In genomic region chr9:2126331-2126789, GRCh38 we compare ENCODE assay signal across 9 cellular contexts.
DNase-seq lines count a peak whose midpoint lies in the region; ATAC-seq, FAIRE-seq and TF ChIP-seq lines count a peak whose summit lies in the region.
"Had no signal": no experiment of that assay in that cellular context is flagged by ENCODE, and none has a peak within 500 bp of the region (broad histone marks: within the 10 kb centered on the region; RNA-seq: fewer than 3 reads in every experiment).

No MANE protein-coding gene starts in this region.

- no peaks in the 10 kb centered on the region for H3K9me2 ChIP-seq in GM23248 (ENCODE audit: insufficient read depth)

- WGBS in GM23248 (ENCODE audit: low coverage in 1 of 2, low lambda C conversion rate in 2 of 2, missing lambda C conversion rate in 2 of 2), 2 experiments, result 28 to 30% methylated on average over 4 of the region's 4 CpGs
- 97% methylated on average over 4 of the region's 4 CpGs for WGBS in GM12878 (ENCODE audit: insufficient coverage, insufficient replicate concordance, low lambda C conversion rate, missing lambda C conversion rate)

- intact Hi-C loops in GM12878 (cut with micrococcal nuclease; ENCODE audit: unreplicated experiment), result no loop called here

- H3K36me3 ChIP-seq in GM23248 (ENCODE audit: low read depth) (no peaks in the 10 kb centered on the region; the same call in 1 of the 2 replicates), GM12878 (ENCODE audit: control insufficient read depth in 2 of 2, insufficient read depth in 2 of 2, low read length in 1 of 2) (peaks cover 23 to 49% of the 10 kb centered on the region in 2 experiments), subcutaneous abdominal adipose tissue (ENCODE audit: control insufficient read depth in 5 of 5, insufficient read depth in 5 of 5, low read length in 5 of 5) (peaks cover 26 to 45% (median 28%) of the 10 kb centered on the region in 5 donors), brain microvascular endothelial cell (replicated peaks) (no peaks in the 10 kb centered on the region)

- H3F3A ChIP-seq in GM23248 (ENCODE audit: insufficient read depth), result peaks cover 19% of the 10 kb centered on the region

- TF ChIP-seq RAD21 in GM12878 (IDR thresholded peaks at IDR 0.05; ENCODE audit: insufficient read depth, low read depth, low read length), result no peak

- DNase-seq in GM23248, result peak; percentile 45
- DNase-seq in GM12878 (ENCODE audit: low read depth, low spot score), result no peak
- DNase-seq in GM20000 (ENCODE audit: low spot score), result no peak
- no peak for DNase-seq in brain microvascular endothelial cell
- no peak for DNase-seq in stimulated activated CD4-positive, alpha-beta T cell treated with anti-CD3 and anti-CD28 coated beads, Interleukin-1b, Interleukin-23, amount 100 ng/mL, for 48 hours
- no peak for DNase-seq in A172 (ENCODE audit: low spot score)

- TF ChIP-seq CTCF in GM12878 (IDR thresholded peaks at IDR 0.05 in 2 of 3, conservative IDR thresholded peaks at IDR 0.05 in 1 of 3; ENCODE audit: control insufficient read depth in 2 of 3, extremely low read depth in 1 of 3, insufficient read depth in 1 of 3, low read depth in 3 of 3, low read length in 3 of 3) (no peak), GM20000 (IDR thresholded peaks at IDR 0.05; ENCODE audit: extremely low read depth, missing control alignments) (no peak), brain microvascular endothelial cell (IDR thresholded peaks at IDR 0.05; ENCODE audit: low read depth, low read length, missing control alignments) (no peak)

- no peak for TF ChIP-seq POLR2A in GM12878 (IDR thresholded peaks at IDR 0.05; ENCODE audit: low read depth, low read length)

- H3K9ac ChIP-seq in GM23248, result peak overlapping the region; percentile 44
- no peak overlapping the region for H3K9ac ChIP-seq in GM12878 (ENCODE audit: control insufficient read depth, insufficient read depth, low read length)
- peak overlapping the region in 2 of 5 donors; percentile 47 to 50 for H3K9ac ChIP-seq in subcutaneous abdominal adipose tissue (ENCODE audit: low read length in 5 of 5)

- POLR2A ChIA-PET in GM12878 (lab: Charles Lee), result no interaction called here

- no peak for ATAC-seq in GM12878

- TF ChIP-seq EP300 in GM12878 (IDR thresholded peaks at IDR 0.05; ENCODE audit: borderline replicate concordance in 1 of 2, control insufficient read depth in 1 of 2, low read depth in 2 of 2, low read length in 2 of 2), result no peak

- H3K4me2 ChIP-seq in GM23248 (ENCODE audit: unreplicated experiment) (peak overlapping the region; percentile 88), GM12878 (ENCODE audit: control insufficient read depth, insufficient read depth) (peak overlapping the region; percentile 13; the same call in 1 of the 2 replicates)

- FAIRE-seq in GM12878 (lab: Jason Lieb, UNC), result no peak

- H3K9me3 ChIP-seq in GM23248 (ENCODE audit: low read depth) (no peaks in the 10 kb centered on the region), GM12878 (replicated peaks; ENCODE audit: control insufficient read depth, insufficient read depth, low read length) (no peaks in the 10 kb centered on the region), subcutaneous abdominal adipose tissue (ENCODE audit: control insufficient read depth in 5 of 5, low read length in 5 of 5) (no peaks in the 10 kb centered on the region)

- H3K4me1 ChIP-seq in GM23248 (ENCODE audit: insufficient read depth), result peaks cover 33% of the 10 kb centered on the region
- peaks cover 8% of the 10 kb centered on the region for H3K4me1 ChIP-seq in GM12878 (ENCODE audit: control insufficient read depth, insufficient read depth, low read length)
- peaks cover 0 to 43% (median 38%) of the 10 kb centered on the region in 5 donors for H3K4me1 ChIP-seq in subcutaneous abdominal adipose tissue (ENCODE audit: control insufficient read depth in 5 of 5, insufficient read depth in 5 of 5, low read length in 5 of 5)

- in situ Hi-C loops in GM23248 (cut with MboI), result no loop called here
- in situ Hi-C loops in GM12878 (cut with MboI), result no loop called here
- in situ Hi-C loops in brain microvascular endothelial cell (cut with HindIII; ENCODE audit: low pct_ligation_motif_present, low sequenced_read_pairs), result no loop called here

- H3K27ac ChIP-seq in GM23248 (peak overlapping the region; percentile 29), GM12878 (ENCODE audit: control insufficient read depth, insufficient read depth) (peak overlapping the region; percentile 6; the same call in 1 of the 2 replicates), layer of hippocampus (ENCODE audit: low read depth, low read length) (peak overlapping the region; percentile 54), subcutaneous abdominal adipose tissue (ENCODE audit: low read depth, low read length) (peak overlapping the region; percentile 58), brain microvascular endothelial cell (no peak overlapping the region)
- H3K27ac ChIP-seq: SK-N-MC had no signal

- H2AFZ ChIP-seq in GM23248, result peak overlapping the region; percentile 58
- H2AFZ ChIP-seq in GM12878 (ENCODE audit: control insufficient read depth, low read depth, low read length), result no peak overlapping the region

- H3K4me3 ChIP-seq in GM23248 (peak overlapping the region; percentile 65), GM12878 (no peak overlapping the region), subcutaneous abdominal adipose tissue (ENCODE audit: low read depth in 1 of 5, low read length in 5 of 5) (peak overlapping the region in 4 of 5 donors; percentile 17 to 40 (median 35)), brain microvascular endothelial cell (ENCODE audit: low read depth, low read length) (no peak overlapping the region)
- H3K4me3 ChIP-seq: SK-N-MC had no signal

- H3K27me3 ChIP-seq in GM23248 (replicated peaks; ENCODE audit: insufficient read depth) (no peaks in the 10 kb centered on the region), GM12878 (replicated peaks in 1 of 2; ENCODE audit: control insufficient read depth in 2 of 2, insufficient read depth in 2 of 2, low read length in 1 of 2) (no peaks in the 10 kb centered on the region), layer of hippocampus (ENCODE audit: control insufficient read depth, insufficient read depth, low read length) (no peaks in the 10 kb centered on the region), subcutaneous abdominal adipose tissue (ENCODE audit: control insufficient read depth in 5 of 5, insufficient read depth in 4 of 5, low read length in 5 of 5) (no peaks in the 10 kb centered on the region), brain microvascular endothelial cell (replicated peaks) (no peaks in the 10 kb centered on the region)

- RAD21 ChIA-PET in GM12878 (lab: Charles Lee; ENCODE audit: unreplicated experiment), result interaction anchor here (0.6 kb wide), 1 partner anchor 32 kb away, joined by 3 read pairs; no protein-coding TSS in a partner anchor

- SMC1A ChIA-PET in GM12878 (lab: Charles Lee; ENCODE audit: uncharacterized antibody, unreplicated experiment), result interaction anchor here (0.9 to 2.6 kb wide), 7 partner anchors 11 to 601 kb away, joined by 3 to 9 read pairs (median 3); no protein-coding TSS in a partner anchor

- H3K79me2 ChIP-seq in GM23248 (ENCODE audit: insufficient read depth) (peaks cover 34% of the 10 kb centered on the region), GM12878 (ENCODE audit: control insufficient read depth, insufficient read depth, low read length) (peaks cover 38% of the 10 kb centered on the region)

- TSS peak; percentile 31 for BruUV-seq in GM12878 (replicated peaks; lab: Mats Ljungman, UMichigan)

- CTCF ChIA-PET in GM12878 (lab: Yijun Ruan, JAX), result interaction anchor here (1.3 to 1.4 kb wide), 3 partner anchors 10 to 53 kb away, joined by 3 to 4 read pairs (median 4); no protein-coding TSS in a partner anchor

- no peaks in the 10 kb centered on the region for H4K20me1 ChIP-seq in GM23248 (ENCODE audit: insufficient read depth)
- peaks cover 17% of the 10 kb centered on the region for H4K20me1 ChIP-seq in GM12878 (ENCODE audit: control insufficient read depth, insufficient read depth)

TF ChIP-seq in GM12878, 131 proteins besides CTCF, POLR2A, EP300 and RAD21:
- TF ChIP-seq JUND (IDR thresholded peaks at IDR 0.05; ENCODE audit: low read depth, low read length), result no peak
- no peak for TF ChIP-seq SUZ12 (IDR thresholded peaks at IDR 0.05; ENCODE audit: unreplicated experiment)
- no peak for TF ChIP-seq BACH1 (IDR thresholded peaks at IDR 0.05; ENCODE audit: borderline replicate concordance)
- no peak for TF ChIP-seq DPF2 (IDR thresholded peaks at IDR 0.05)

Comparison
In these comparisons a context has a peak if more than half of its experiments do, and no peak if none do; other contexts are left out.
1. H3K4me3 ChIP-seq: peak in GM23248 (single experiment) and subcutaneous abdominal adipose tissue (4 of 5); none in GM12878 (single experiment) and brain microvascular endothelial cell (single experiment).